ENCODE assay signal across 15 cellular contexts in genomic region chr7:47884675-47885074, GRCh38.
DNase-seq lines count a peak whose midpoint lies in the region; ATAC-seq and TF ChIP-seq lines count a peak whose summit lies in the region.
"Had no signal": no experiment of that assay in that cellular context is flagged by ENCODE, and none has a peak within 500 bp of the region (broad histone marks: within the 10 kb centered on the region; RNA-seq: fewer than 3 reads in every experiment).

No MANE protein-coding gene starts in this region.

- intact Hi-C loops in activated CD8-positive, alpha-beta T cell treated with anti-CD3 and anti-CD28 coated beads for 36 hours (cut with micrococcal nuclease), result no loop called here

- POLR2A ChIA-PET in activated CD8-positive, alpha-beta T cell treated with anti-CD3 and anti-CD28 coated beads for 36 hours (lab: Charles Lee), result no interaction called here

- H3K9me3 Mint-ChIP-seq in osteocyte (ENCODE audit: unreplicated experiment) (no peaks in the 10 kb centered on the region), nephron progenitor cell (no peaks in the 10 kb centered on the region)
- H3K9me3 Mint-ChIP-seq in activated CD8-positive, alpha-beta T cell treated with anti-CD3 and anti-CD28 coated beads for 36 hours, result no peaks in the 10 kb centered on the region
- H3K9me3 Mint-ChIP-seq: CD14-positive monocyte; CD8-positive, alpha-beta T cell had no signal

- TF ChIP-seq CTCF in epithelial cell of esophagus (IDR thresholded peaks at IDR 0.05; ENCODE audit: insufficient read depth, low read depth, low read length, missing control alignments) (no peak), osteocyte (IDR thresholded peaks at IDR 0.05) (no peak), nephron progenitor cell (IDR thresholded peaks at IDR 0.05) (no peak)
- TF ChIP-seq CTCF in activated CD8-positive, alpha-beta T cell treated with anti-CD3 and anti-CD28 coated beads for 36 hours (IDR thresholded peaks at IDR 0.05), result no peak

- DNase-seq in NCI-H69 (lab: John Stamatoyannopoulos, UW) (peak; percentile 15), epithelial cell of esophagus (ENCODE audit: low read depth) (peak; percentile 22), osteocyte (ENCODE audit: extremely low spot score, unreplicated experiment) (peak; percentile 23), NCI-H748 treated with DMSO at 0.1 percent for 48 hours (lab: John Stamatoyannopoulos, UW) (no peak), nephron progenitor cell (no peak), A172 (ENCODE audit: low spot score) (no peak)
- DNase-seq in activated CD8-positive, alpha-beta T cell treated with anti-CD3 and anti-CD28 coated beads for 36 hours, result no peak
- DNase-seq: COR-L47, DMS153, DMS79 treated with DMSO at 0.1 percent for 48 hours, EL had no signal

- H3K4me3 Mint-ChIP-seq in osteocyte (ENCODE audit: unreplicated experiment) (no peak overlapping the region), nephron progenitor cell (no peak overlapping the region)
- H3K4me3 Mint-ChIP-seq in activated CD8-positive, alpha-beta T cell treated with anti-CD3 and anti-CD28 coated beads for 36 hours, result no peak overlapping the region
- H3K4me3 Mint-ChIP-seq: CD14-positive monocyte; CD8-positive, alpha-beta T cell had no signal

- H3K36me3 Mint-ChIP-seq in osteocyte (ENCODE audit: unreplicated experiment) (no peaks in the 10 kb centered on the region), nephron progenitor cell (ENCODE audit: low read depth) (no peaks in the 10 kb centered on the region)
- H3K36me3 Mint-ChIP-seq in activated CD8-positive, alpha-beta T cell treated with anti-CD3 and anti-CD28 coated beads for 36 hours (ENCODE audit: low read depth), result no peaks in the 10 kb centered on the region
- H3K36me3 Mint-ChIP-seq: CD14-positive monocyte; CD8-positive, alpha-beta T cell had no signal

- CTCF ChIA-PET in activated CD8-positive, alpha-beta T cell treated with anti-CD3 and anti-CD28 coated beads for 36 hours (lab: Charles Lee), result interaction anchor here (1.4 kb wide), 1 partner anchor 60 kb away, joined by 4 read pairs; no protein-coding TSS in a partner anchor

- no peak for ATAC-seq in activated CD8-positive, alpha-beta T cell treated with anti-CD3 and anti-CD28 coated beads for 36 hours
- ATAC-seq: CD8-positive, alpha-beta T cell; HCT116 had no signal

- no peak overlapping the region for H3K4me3 ChIP-seq in epithelial cell of esophagus (ENCODE audit: low read length)
- H3K4me3 ChIP-seq: GM23248 had no signal

- H3K4me1 Mint-ChIP-seq in osteocyte (ENCODE audit: unreplicated experiment) (peaks cover 8% of the 10 kb centered on the region), nephron progenitor cell (peaks cover 33% of the 10 kb centered on the region)
- H3K4me1 Mint-ChIP-seq in activated CD8-positive, alpha-beta T cell treated with anti-CD3 and anti-CD28 coated beads for 36 hours (ENCODE audit: low read depth), result no peaks in the 10 kb centered on the region
- H3K4me1 Mint-ChIP-seq: CD14-positive monocyte had no signal

- H3K27ac Mint-ChIP-seq in osteocyte (ENCODE audit: unreplicated experiment) (no peak overlapping the region), nephron progenitor cell (no peak overlapping the region)
- no peak overlapping the region for H3K27ac Mint-ChIP-seq in activated CD8-positive, alpha-beta T cell treated with anti-CD3 and anti-CD28 coated beads for 36 hours
- H3K27ac Mint-ChIP-seq: CD14-positive monocyte; CD8-positive, alpha-beta T cell had no signal

- H3K27me3 Mint-ChIP-seq in osteocyte (ENCODE audit: unreplicated experiment) (peaks cover 9% of the 10 kb centered on the region), nephron progenitor cell (ENCODE audit: low read depth, poor library complexity) (peaks cover 12% of the 10 kb centered on the region)
- H3K27me3 Mint-ChIP-seq in activated CD8-positive, alpha-beta T cell treated with anti-CD3 and anti-CD28 coated beads for 36 hours, result no peaks in the 10 kb centered on the region

Comparison
In these comparisons a context has a peak if more than half of its experiments do, and no peak if none do; other contexts are left out.
1. DNase-seq: peak in NCI-H69 (single experiment), epithelial cell of esophagus (single experiment) and osteocyte (single experiment); none in NCI-H748 treated with DMSO at 0.1 percent for 48 hours (single experiment), nephron progenitor cell (single experiment), A172 (single experiment) and activated CD8-positive, alpha-beta T cell treated with anti-CD3 and anti-CD28 coated beads for 36 hours (single experiment).